Comparison of ENCODE assay signal across 1 cellular context in genomic region chr2:105412584-105412983, GRCh38.
TF ChIP-seq lines count a peak whose summit lies in the region.

No MANE protein-coding gene starts in this region.

TF ChIP-seq in HepG2, 621 proteins besides CTCF, POLR2A, EP300 and RAD21 (continued from another document):
- TF ChIP-seq ZNF687 (CRISPR knock-in tag; IDR thresholded peaks at IDR 0.05): peak; percentile 44
- TF ChIP-seq CREB1 (IDR thresholded peaks at IDR 0.05): peak; percentile 63; the same call in 1 of the 2 replicates
- no peak for TF ChIP-seq CREB1 (CRISPR knock-in tag; IDR thresholded peaks at IDR 0.05)
- no peak for TF ChIP-seq ZFP37 (CRISPR knock-in tag; IDR thresholded peaks at IDR 0.05; ENCODE audit: borderline replicate concordance)
- no peak for TF ChIP-seq SOX6 (IDR thresholded peaks at IDR 0.05)
- TF ChIP-seq SOX6 (CRISPR knock-in tag; IDR thresholded peaks at IDR 0.05): no peak
- TF ChIP-seq IKZF5 (CRISPR knock-in tag; IDR thresholded peaks at IDR 0.05): no peak
- TF ChIP-seq HMGXB3 (CRISPR knock-in tag; IDR thresholded peaks at IDR 0.05; ENCODE audit: borderline replicate concordance): no peak
- no peak for TF ChIP-seq BHLHE40 (IDR thresholded peaks at IDR 0.05; ENCODE audit: low read length)
- peak; percentile 21; the same call in 1 of the 2 replicates for TF ChIP-seq MAX (IDR thresholded peaks at IDR 0.05)
